21 cellular contexts compared by ENCODE assay signal in genomic region chr4:1851160-1851559, GRCh38. TPM values are rescaled to one million over a fixed set of nuclear protein-coding genes. Genes with fewer than 3 reads are reported as not detected.
DNase-seq lines count a peak whose midpoint lies in the region; ATAC-seq, FAIRE-seq and TF ChIP-seq lines count a peak whose summit lies in the region.
"Had no signal": no experiment of that assay in that cellular context is flagged by ENCODE, and none has a peak within 500 bp of the region (broad histone marks: within the 10 kb centered on the region; RNA-seq: fewer than 3 reads in every experiment).

No MANE protein-coding gene starts in this region.

- no peak overlapping the region for H2AFZ ChIP-seq in Loucy (ENCODE audit: low read length)
- no peak overlapping the region for H2AFZ ChIP-seq in H1 (ENCODE audit: low read length)

- BruUV-seq in Caco-2 (replicated peaks; lab: Mats Ljungman, UMichigan) = no TSS peak

- H3K27ac ChIP-seq in H1 (ENCODE audit: low read depth, low read length) = no peak overlapping the region
- H3K27ac ChIP-seq in skeletal muscle tissue (ENCODE audit: low read depth, low read length) = no peak overlapping the region
- H3K27ac ChIP-seq: lower lobe of right lung had no signal

- H4K5ac ChIP-seq in H1 (ENCODE audit: insufficient read length, low read depth, low read length) = no peak overlapping the region

- H3K4me1 Mint-ChIP-seq in Caco-2 (ENCODE audit: low read depth, unreplicated experiment) = peaks cover 7% of the 10 kb centered on the region

- H3K79me2 ChIP-seq in Loucy (ENCODE audit: insufficient read depth, low read length) = peaks cover 55% of the 10 kb centered on the region
- peaks cover 0 to 30% of the 10 kb centered on the region in 2 experiments; a peak in 3 of 4 replicates for H3K79me2 ChIP-seq in H1 (ENCODE audit: control insufficient read depth in 1 of 2, insufficient read depth in 2 of 2, low read length in 2 of 2)

- H4K91ac ChIP-seq in H1 (replicated peaks; ENCODE audit: insufficient read length, low read length) = no peak overlapping the region

- peak; percentile 66 for DNase-seq in G401 (ENCODE audit: low spot score)
- no peak for DNase-seq in H1 (ENCODE audit: low read depth in 1 of 2, low spot score in 2 of 2)
- DNase-seq in Caco-2 = no peak
- no peak for DNase-seq in stimulated activated CD4-positive, alpha-beta T cell treated with anti-CD3 and anti-CD28 coated beads, Interleukin-4, amount 100 ng/mL, for 4 hours
- DNase-seq: activated CD4-positive, alpha-beta T cell treated with anti-CD3 and anti-CD28 coated beads, Interleukin-2, amount 50 U/mL, for 1 hour; activated naive CD8-positive, alpha-beta T cell treated with anti-CD3 and anti-CD28 coated beads for 36 hours; CD8-positive, alpha-beta memory T cell; DMS79 treated with DMSO at 0.1 percent for 48 hours; head of caudate nucleus; lower lobe of right lung; MM.1S; NCI-H146; NCI-H2171; NCI-H524 treated with DMSO at 0.1 percent for 48 hours; retina had no signal

- POLR2A ChIA-PET in H1 (lab: Charles Lee; ENCODE audit: partially characterized antibody) = interaction anchor here (0.6 to 1.3 kb wide), 2 partner anchors 59 to 96 kb away, joined by 3 to 6 read pairs; no protein-coding TSS in a partner anchor
- POLR2A ChIA-PET in Caco-2 (lab: Charles Lee) = no interaction called here

- no peak overlapping the region for H2BK5ac ChIP-seq in H1 (ENCODE audit: low read depth, low read length)

- H3K36me3 ChIP-seq in Loucy (ENCODE audit: insufficient read depth, low read length) (peaks cover 6% of the 10 kb centered on the region; the same call in 1 of the 2 replicates), H1 (ENCODE audit: control insufficient read depth in 2 of 4, insufficient read depth in 4 of 4, low read length in 3 of 4) (peaks cover 0 to 3% (median 0%) of the 10 kb centered on the region in 4 experiments; a peak in 1 of 8 replicates), skeletal muscle tissue (ENCODE audit: control insufficient read depth in 3 of 3, insufficient read depth in 3 of 3, low read length in 3 of 3) (peaks cover 0 to 3% (median 2%) of the 10 kb centered on the region in 3 donors), Caco-2 (ENCODE audit: control insufficient read depth, insufficient read depth, low read length) (no peaks in the 10 kb centered on the region)

- no peak overlapping the region for H3K18ac ChIP-seq in H1 (ENCODE audit: extremely low read depth, low read length)

- H3K27me3 ChIP-seq in Loucy (ENCODE audit: insufficient read depth, low read length, poor library complexity, severe bottlenecking) (no peaks in the 10 kb centered on the region), H1 (replicated peaks in 1 of 4; ENCODE audit: control insufficient read depth in 3 of 4, extremely low read depth in 1 of 4, insufficient read depth in 3 of 4, low read length in 3 of 4) (peaks cover 0 to 4% (median 2%) of the 10 kb centered on the region in 4 experiments; a peak in 3 of 7 replicates), skeletal muscle tissue (ENCODE audit: control insufficient read depth in 3 of 3, insufficient read depth in 3 of 3, low read length in 3 of 3) (no peaks in the 10 kb centered on the region), Caco-2 (replicated peaks; ENCODE audit: control insufficient read depth, insufficient read depth, low read length) (no peaks in the 10 kb centered on the region)

- no peak overlapping the region for H3K14ac ChIP-seq in H1 (ENCODE audit: insufficient read length)

- peaks cover 32% of the 10 kb centered on the region for H3K36me3 Mint-ChIP-seq in Caco-2 (ENCODE audit: insufficient read depth, unreplicated experiment)

- TF ChIP-seq CTCF in Loucy (conservative IDR thresholded peaks at IDR 0.05; ENCODE audit: low read length) = no peak
- TF ChIP-seq CTCF in H1 (IDR thresholded peaks at IDR 0.05; ENCODE audit: control extremely low read depth in 1 of 3, insufficient read depth in 1 of 3, low read depth in 1 of 3, low read length in 3 of 3) = peak in 1 of 3 experiments; percentile 20; a peak in 1 of 4 replicates
- no peak for TF ChIP-seq CTCF in Caco-2 (IDR thresholded peaks at IDR 0.05; ENCODE audit: insufficient read depth in 1 of 2, low read depth in 1 of 2, low read length in 1 of 2, severe bottlenecking in 1 of 2, unreplicated experiment in 1 of 2)

- peak overlapping the region; percentile 43 for H3K4me2 ChIP-seq in Loucy (ENCODE audit: low read depth, low read length, poor library complexity, severe bottlenecking)
- H3K4me2 ChIP-seq in H1 (ENCODE audit: insufficient read depth in 1 of 2, low read depth in 2 of 2, low read length in 2 of 2) = no peak overlapping the region

- H3K79me1 ChIP-seq in H1 (ENCODE audit: low read depth, low read length) = peaks cover 20% of the 10 kb centered on the region

- no peak overlapping the region for H3K4me3 Mint-ChIP-seq in Caco-2 (ENCODE audit: unreplicated experiment)
- H3K4me3 Mint-ChIP-seq: activated naive CD8-positive, alpha-beta T cell treated with anti-CD3 and anti-CD28 coated beads for 36 hours; activated T-helper 17 cell treated with anti-CD3 and anti-CD28 coated beads, Interleukin-2, amount 50 U/mL, for 72 hours had no signal

- no peaks in the 10 kb centered on the region for H3K27me3 Mint-ChIP-seq in Caco-2 (ENCODE audit: insufficient read depth, unreplicated experiment)
- H3K27me3 Mint-ChIP-seq: activated naive CD8-positive, alpha-beta T cell treated with anti-CD3 and anti-CD28 coated beads for 36 hours; activated T-helper 17 cell treated with anti-CD3 and anti-CD28 coated beads, Interleukin-2, amount 50 U/mL, for 72 hours; brain; CD8-positive, alpha-beta memory T cell had no signal

- no peak for TF ChIP-seq EP300 in H1 (IDR thresholded peaks at IDR 0.05; ENCODE audit: borderline replicate concordance in 1 of 2, low read depth in 2 of 2, low read length in 2 of 2)

- H2AK5ac ChIP-seq in H1 (ENCODE audit: low read depth, low read length) = no peak overlapping the region

- H3K27ac Mint-ChIP-seq in Caco-2 (ENCODE audit: unreplicated experiment) = no peak overlapping the region
- H3K27ac Mint-ChIP-seq: activated naive CD8-positive, alpha-beta T cell treated with anti-CD3 and anti-CD28 coated beads for 36 hours had no signal

- in situ Hi-C loops in G401 (cut with HindIII; ENCODE audit: low sequenced_read_pairs) = no loop called here

- H3K9me3 ChIP-seq in Loucy (ENCODE audit: insufficient read depth, low read depth, low read length) (no peaks in the 10 kb centered on the region), H1 (ENCODE audit: insufficient read depth in 2 of 2, low read depth in 1 of 2, low read length in 1 of 2) (no peaks in the 10 kb centered on the region), skeletal muscle tissue (ENCODE audit: control insufficient read depth in 3 of 3, low read length in 3 of 3) (no peaks in the 10 kb centered on the region), Caco-2 (no peaks in the 10 kb centered on the region)
- H3K9me3 ChIP-seq: lower lobe of right lung had no signal

- 90% methylated on average over 11 of the region's 11 CpGs; no CpG with 5 or more reads in 1 of the 2 experiments for WGBS in H1 (ENCODE audit: extremely low coverage in 1 of 2, insufficient coverage in 1 of 2, insufficient read length in 1 of 2, insufficient replicate concordance in 2 of 2, low coverage in 1 of 2, low lambda C conversion rate in 2 of 2, missing lambda C conversion rate in 1 of 2), 2 experiments

- no peak for ATAC-seq in GM21717 (IDR thresholded peaks at IDR 0.05; ENCODE audit: unreplicated experiment)
- ATAC-seq: activated T-helper 17 cell treated with anti-CD3 and anti-CD28 coated beads, Interleukin-2, amount 50 U/mL, for 72 hours; lower lobe of right lung had no signal

- TF ChIP-seq POLR2A in H1 (IDR thresholded peaks at IDR 0.05; ENCODE audit: control extremely low read depth in 1 of 2, low read depth in 2 of 2, low read length in 2 of 2) = no peak

- FAIRE-seq in H1 (lab: Jason Lieb, UNC) = no peak
- FAIRE-seq: endothelial cell of umbilical vein had no signal

- no peak overlapping the region for H3K56ac ChIP-seq in H1 (replicated peaks; ENCODE audit: insufficient read length, low read depth, low read length)

- H3K4me1 ChIP-seq in Loucy (ENCODE audit: insufficient read depth, low read length, poor library complexity, severe bottlenecking) (peaks cover 32% of the 10 kb centered on the region), H1 (replicated peaks in 1 of 4; ENCODE audit: control insufficient read depth in 3 of 4, insufficient read depth in 4 of 4, low read length in 3 of 4) (peaks cover 0 to 4% (median 3%) of the 10 kb centered on the region in 4 experiments; a peak in 4 of 7 replicates), skeletal muscle tissue (ENCODE audit: control insufficient read depth in 3 of 3, insufficient read depth in 3 of 3, low read length in 3 of 3) (peaks cover 24 to 44% (median 25%) of the 10 kb centered on the region in 3 donors), Caco-2 (peaks cover 6% of the 10 kb centered on the region; the same call in 1 of the 2 replicates)

- peaks cover 5% of the 10 kb centered on the region for H3K23me2 ChIP-seq in H1 (ENCODE audit: low read depth, low read length)

- H3F3A ChIP-seq in Loucy (ENCODE audit: low read depth) = no peaks in the 10 kb centered on the region

- no peaks in the 10 kb centered on the region for H3K9me3 Mint-ChIP-seq in Caco-2 (ENCODE audit: unreplicated experiment)
- H3K9me3 Mint-ChIP-seq: activated naive CD8-positive, alpha-beta T cell treated with anti-CD3 and anti-CD28 coated beads for 36 hours; activated T-helper 17 cell treated with anti-CD3 and anti-CD28 coated beads, Interleukin-2, amount 50 U/mL, for 72 hours; brain; CD8-positive, alpha-beta memory T cell had no signal

- no peak for TF ChIP-seq RAD21 in H1 (IDR thresholded peaks at IDR 0.05 in 1 of 2, conservative IDR thresholded peaks at IDR 0.05 in 1 of 2; ENCODE audit: low read depth in 2 of 2, low read length in 2 of 2)

- no peaks in the 10 kb centered on the region for H3K9me2 ChIP-seq in Loucy (replicated peaks; ENCODE audit: low read depth, low read length)

- H4K8ac ChIP-seq in H1 (ENCODE audit: extremely low read depth, insufficient read depth, low read length) = peak overlapping the region; percentile 1; the same call in 1 of the 2 replicates

- H2BK15ac ChIP-seq in H1 (ENCODE audit: low read length) = no peak overlapping the region

- no peak overlapping the region for H2BK20ac ChIP-seq in H1 (ENCODE audit: low read length)

- intact Hi-C loops in Caco-2 (cut with micrococcal nuclease; ENCODE audit: unreplicated experiment) = no loop called here

- no peak overlapping the region for H3K23ac ChIP-seq in H1 (ENCODE audit: insufficient read length)

- H4K20me1 ChIP-seq in Loucy (ENCODE audit: insufficient read depth, low read length, poor library complexity, severe bottlenecking) (peaks cover 20% of the 10 kb centered on the region), H1 (replicated peaks in 1 of 2; ENCODE audit: control insufficient read depth in 1 of 2, insufficient read depth in 2 of 2, low read length in 2 of 2) (peaks cover 14 to 17% of the 10 kb centered on the region in 2 experiments)

- no peak overlapping the region for H2BK120ac ChIP-seq in H1 (replicated peaks; ENCODE audit: low read depth, low read length)

- H3K9ac ChIP-seq in Loucy (ENCODE audit: low read depth, low read length, poor library complexity, severe bottlenecking) (peak overlapping the region; percentile 26), H1 (replicated peaks in 1 of 4; ENCODE audit: extremely low read depth in 1 of 4, low read depth in 3 of 4, low read length in 3 of 4) (no peak overlapping the region), skeletal muscle tissue (ENCODE audit: low read depth in 1 of 3, low read length in 3 of 3) (peak overlapping the region in 2 of 3 donors; percentile 14 to 60)

- H2BK12ac ChIP-seq in H1 (ENCODE audit: low read depth, low read length) = no peak overlapping the region

- H3K4me3 ChIP-seq in Loucy (ENCODE audit: low read length, poor library complexity, severe bottlenecking) (no peak overlapping the region), H1 (ENCODE audit: extremely low read depth in 1 of 4, insufficient read depth in 2 of 4, low read depth in 3 of 4, low read length in 4 of 4) (no peak overlapping the region), skeletal muscle tissue (ENCODE audit: low read length in 3 of 3) (no peak overlapping the region), Caco-2 (ENCODE audit: low read depth, low read length) (no peak overlapping the region)
- H3K4me3 ChIP-seq: lower lobe of right lung had no signal

- CTCF ChIA-PET in H1 (lab: Charles Lee; ENCODE audit: partially characterized antibody) (interaction anchor here (0.7 to 6.0 kb wide), 9 partner anchors 8 to 645 kb away, joined by 3 to 35 read pairs (median 3); no protein-coding TSS in a partner anchor), Caco-2 (lab: Charles Lee) (no interaction called here)

- H3K4ac ChIP-seq in H1 (replicated peaks; ENCODE audit: insufficient read length, low read depth, low read length) = no peak overlapping the region

RNA-seq across cellular contexts. Expression of gene LETM1, which starts 4.8 kb away (rescaled TPM):
- 67.5 and 83.2 TPM in 2 replicates for total RNA-seq in G401 (2014; rRNA removed; shearing (Covaris generic))
- 50.1 and 53.1 TPM in 2 replicates for total RNA-seq in H1 (2021; fragmentation: NEBNext Ultra II Directional; extraction: Animal tissue kit (Norgen Biotek cat#: 25700))
- polyA plus RNA-seq in H1 (2011; rRNA removed) = 19.8 and 30.6 TPM in 2 replicates
- polyA plus RNA-seq in H1 (2011; cell fraction: cytosol; rRNA removed) = 22.0 TPM
- polyA plus RNA-seq in H1 (2011; cell fraction: nucleus; rRNA removed) = 59.2 TPM
- polyA plus RNA-seq in H1 (2012, experiment 1 of 2) = 30.2 to 39.2 TPM (median 33.8 TPM) in 4 replicates
- polyA plus RNA-seq in H1 (2012, experiment 2 of 2) = 21.8 TPM
- 21.7 TPM for polyA plus RNA-seq in H1 (2013, experiment 1 of 2)
- 21.1 TPM for polyA plus RNA-seq in H1 (2013, experiment 2 of 2)
- polyA minus RNA-seq in H1 (2011; rRNA and poly(A)+ RNA removed) = 39.5 and 52.7 TPM in 2 replicates
- polyA minus RNA-seq in H1 (2011; cell fraction: cytosol; rRNA and poly(A)+ RNA removed) = 40.8 TPM
- 37.0 TPM for polyA minus RNA-seq in H1 (2011; cell fraction: nucleus; rRNA and poly(A)+ RNA removed)
- total RNA-seq in skeletal muscle tissue (32.4 TPM), Caco-2 (2022) (63.9 and 68.9 TPM in 2 replicates)

RNA-seq across cellular contexts. Expression of gene NSD2, which starts 20.0 kb away (rescaled TPM):
- total RNA-seq in G401 (2014; rRNA removed; shearing (Covaris generic)) = 44.4 and 86.9 TPM in 2 replicates
- total RNA-seq in H1 (2021; fragmentation: NEBNext Ultra II Directional; extraction: Animal tissue kit (Norgen Biotek cat#: 25700)) = 129 TPM in 2 replicates
- polyA plus RNA-seq in H1 (2011; rRNA removed) = 26.7 and 40.3 TPM in 2 replicates
- 36.6 TPM for polyA plus RNA-seq in H1 (2011; cell fraction: cytosol; rRNA removed)
- polyA plus RNA-seq in H1 (2011; cell fraction: nucleus; rRNA removed) = 84.1 TPM
- 66.4 to 82.6 TPM (median 77.2 TPM) in 4 replicates for polyA plus RNA-seq in H1 (2012, experiment 1 of 2)
- 11.1 TPM for polyA plus RNA-seq in H1 (2012, experiment 2 of 2)
- 41.1 TPM for polyA plus RNA-seq in H1 (2013, experiment 1 of 2)
- polyA plus RNA-seq in H1 (2013, experiment 2 of 2) = 39.6 TPM
- 79.1 and 96.2 TPM in 2 replicates for polyA minus RNA-seq in H1 (2011; rRNA and poly(A)+ RNA removed)
- 53.7 TPM for polyA minus RNA-seq in H1 (2011; cell fraction: cytosol; rRNA and poly(A)+ RNA removed)
- polyA minus RNA-seq in H1 (2011; cell fraction: nucleus; rRNA and poly(A)+ RNA removed) = 117 TPM
- total RNA-seq in skeletal muscle tissue (41.8 TPM), Caco-2 (2022) (113 and 122 TPM in 2 replicates)

RNA-seq across cellular contexts. Expression of gene FGFR3, which starts 58.1 kb away (rescaled TPM):
- 38.4 and 49.9 TPM in 2 replicates for total RNA-seq in G401 (2014; rRNA removed; shearing (Covaris generic))
- total RNA-seq in H1 (2021; fragmentation: NEBNext Ultra II Directional; extraction: Animal tissue kit (Norgen Biotek cat#: 25700)) = 19.5 TPM in 2 replicates
- 9.0 and 18.6 TPM in 2 replicates for polyA plus RNA-seq in H1 (2011; rRNA removed)
- polyA plus RNA-seq in H1 (2011; cell fraction: cytosol; rRNA removed) = 23.3 TPM
- polyA plus RNA-seq in H1 (2011; cell fraction: nucleus; rRNA removed) = 124 TPM
- 17.5 to 23.1 TPM (median 20.3 TPM) in 4 replicates for polyA plus RNA-seq in H1 (2012, experiment 1 of 2)
- polyA plus RNA-seq in H1 (2012, experiment 2 of 2) = 15.8 TPM
- 8.6 TPM for polyA plus RNA-seq in H1 (2013, experiment 1 of 2)
- 8.2 TPM for polyA plus RNA-seq in H1 (2013, experiment 2 of 2)
- 4.2 and 7.4 TPM in 2 replicates for polyA minus RNA-seq in H1 (2011; rRNA and poly(A)+ RNA removed)
- 22.6 TPM for polyA minus RNA-seq in H1 (2011; cell fraction: cytosol; rRNA and poly(A)+ RNA removed)
- 34.9 TPM for polyA minus RNA-seq in H1 (2011; cell fraction: nucleus; rRNA and poly(A)+ RNA removed)
- total RNA-seq in skeletal muscle tissue = 0.52 TPM
- 112 and 132 TPM in 2 replicates for total RNA-seq in Caco-2 (2022)
- total RNA-seq: activated naive CD8-positive, alpha-beta T cell treated with anti-CD3 and anti-CD28 coated beads for 36 hours had no signal
- polyA plus RNA-seq: CD8-positive, alpha-beta memory T cell had no signal

Comparison
In these comparisons a context has a peak if more than half of its experiments do, and no peak if none do; other contexts are left out.
1. H3K9ac ChIP-seq: peak in Loucy (single experiment) and skeletal muscle tissue (2 of 3); none in H1 (0 of 4).
2. RNA of gene FGFR3, which starts 58.1 kb away (total RNA-seq): 112 to 132 TPM in Caco-2, 38.4 to 49.9 TPM in G401 and 19.5 TPM in H1; 0.52 TPM in skeletal muscle tissue (single experiment); every median in the first group is over 10 times any median in the second.